Comparison of ENCODE assay signal across 8 cellular contexts in genomic region chr10:80408198-80409085, GRCh38. TPM values are rescaled to one million over a fixed set of nuclear protein-coding genes. Genes with fewer than 3 reads are reported as not detected.
DNase-seq lines count a peak whose midpoint lies in the region; ATAC-seq, FAIRE-seq and TF ChIP-seq lines count a peak whose summit lies in the region.

PRXL2A (plus strand) TSS chr10:80408551; CDS start chr10:80420468, 11,917 bp downstream.

- peaks cover 16% of the 10 kb centered on the region for H3K4me1 Mint-ChIP-seq in activated naive CD4-positive, alpha-beta T cell treated with anti-CD3 and anti-CD28 coated beads, Interleukin-2, amount 10 ng/mL, durations not matched to agents 7 days and 5 days
- peaks cover 57% of the 10 kb centered on the region for H3K4me1 Mint-ChIP-seq in osteocyte (ENCODE audit: unreplicated experiment)

- H3K4me3 Mint-ChIP-seq in activated naive CD4-positive, alpha-beta T cell treated with anti-CD3 and anti-CD28 coated beads, Interleukin-2, amount 10 ng/mL, durations not matched to agents 7 days and 5 days, result peak within 1 kb of the TSS; percentile 79
- peak within 1 kb of the TSS; percentile 78 for H3K4me3 Mint-ChIP-seq in osteocyte (ENCODE audit: unreplicated experiment)

- H3K27me3 ChIP-seq in SJCRH30 (no peaks in the 10 kb centered on the region), testis (no peaks in the 10 kb centered on the region)

- DNase-seq in D721Med (ENCODE audit: insufficient read length, low spot score), result peak; percentile 94
- peak in 66 of 76 experiments; percentile 2 to 86 (median 60) for DNase-seq in HUDEP-2 (lab: John Stamatoyannopoulos, UW; ENCODE audit: unreplicated experiment in 76 of 76)
- peak; percentile 89 to 90 for DNase-seq in SJCRH30
- DNase-seq in activated naive CD4-positive, alpha-beta T cell treated with anti-CD3 and anti-CD28 coated beads, Interleukin-2, amount 10 ng/mL, durations not matched to agents 7 days and 5 days, result peak; percentile 89
- no peak for DNase-seq in glomerular endothelial cell (ENCODE audit: extremely low read depth, low read depth, low spot score)
- DNase-seq in osteocyte (ENCODE audit: extremely low spot score, unreplicated experiment), result peak; percentile 89
- peak; percentile 95 for DNase-seq in testis

- intact Hi-C loops in testis (cut with DNase I; ENCODE audit: low total_unique reads), result no loop called here

- H3K4me1 ChIP-seq in SJCRH30, result peaks cover 49% of the 10 kb centered on the region
- H3K4me1 ChIP-seq in testis, result peaks cover 42% of the 10 kb centered on the region

- H3K27ac ChIP-seq in SJCRH30 (peak within 1 kb of the TSS; percentile 73), testis (peak within 1 kb of the TSS; percentile 95 to 97)

- no peaks in the 10 kb centered on the region for H3K9me3 Mint-ChIP-seq in activated naive CD4-positive, alpha-beta T cell treated with anti-CD3 and anti-CD28 coated beads, Interleukin-2, amount 10 ng/mL, durations not matched to agents 7 days and 5 days
- H3K9me3 Mint-ChIP-seq in osteocyte (ENCODE audit: unreplicated experiment), result no peaks in the 10 kb centered on the region

- H3K27me3 Mint-ChIP-seq in activated naive CD4-positive, alpha-beta T cell treated with anti-CD3 and anti-CD28 coated beads, Interleukin-2, amount 10 ng/mL, durations not matched to agents 7 days and 5 days, result peaks cover 31% of the 10 kb centered on the region
- peaks cover 9% of the 10 kb centered on the region for H3K27me3 Mint-ChIP-seq in osteocyte (ENCODE audit: unreplicated experiment)

- no peak within 1 kb of the TSS for H3K27ac Mint-ChIP-seq in activated naive CD4-positive, alpha-beta T cell treated with anti-CD3 and anti-CD28 coated beads, Interleukin-2, amount 10 ng/mL, durations not matched to agents 7 days and 5 days
- H3K27ac Mint-ChIP-seq in osteocyte (ENCODE audit: unreplicated experiment), result peak within 1 kb of the TSS; percentile 11

- peak; percentile 39 for TF ChIP-seq POLR2A in testis (IDR thresholded peaks at IDR 0.05)

- TF ChIP-seq CTCF in D721Med (IDR thresholded peaks at IDR 0.05; ENCODE audit: insufficient read depth, missing control alignments), result no peak
- no peak for TF ChIP-seq CTCF in osteocyte (IDR thresholded peaks at IDR 0.05)
- TF ChIP-seq CTCF in testis (IDR thresholded peaks at IDR 0.05), result peak in 1 of 3 experiments; percentile 5

- H3K36me3 ChIP-seq in SJCRH30 (no peaks in the 10 kb centered on the region), testis (ENCODE audit: low read depth, missing control alignments) (no peaks in the 10 kb centered on the region)

- H3K4me3 ChIP-seq in SJCRH30 (peak within 1 kb of the TSS; percentile 81), testis (peak within 1 kb of the TSS; percentile 74 to 83)

- FAIRE-seq in D721Med (lab: Jason Lieb, UNC), result no peak

- ATAC-seq in GM21360 (IDR thresholded peaks at IDR 0.05; ENCODE audit: unreplicated experiment), result peak; percentile 94

- CTCF ChIA-PET in activated naive CD4-positive, alpha-beta T cell treated with anti-CD3 and anti-CD28 coated beads, Interleukin-2, amount 10 ng/mL, durations not matched to agents 7 days and 5 days (lab: Charles Lee), result interaction anchor here (0.6 to 1.3 kb wide), 5 partner anchors 11 to 97 kb away, joined by 4 to 5 read pairs (median 4); no protein-coding TSS in a partner anchor

- no peaks in the 10 kb centered on the region for H3K9me3 ChIP-seq in SJCRH30 (replicated peaks)
- H3K9me3 ChIP-seq in testis, result no peaks in the 10 kb centered on the region

- H3K36me3 Mint-ChIP-seq in activated naive CD4-positive, alpha-beta T cell treated with anti-CD3 and anti-CD28 coated beads, Interleukin-2, amount 10 ng/mL, durations not matched to agents 7 days and 5 days, result no peaks in the 10 kb centered on the region
- H3K36me3 Mint-ChIP-seq in osteocyte (ENCODE audit: unreplicated experiment), result no peaks in the 10 kb centered on the region

- 0 to 1% methylated on average over 12 to 57 of the region's 94 CpGs for WGBS in testis, 2 donors

RNA-seq across cellular contexts. Expression of gene PRXL2A, which starts in this region (rescaled TPM):
- total RNA-seq in SJCRH30 (2014; rRNA removed; shearing (Covaris generic)), result 259 and 261 TPM in 2 replicates
- total RNA-seq in glomerular endothelial cell (197 and 204 TPM in 2 replicates), osteocyte (56.8 and 59.2 TPM in 2 replicates), testis (100 to 1,000 TPM; 102 to 104 TPM)
- 106 TPM for polyA plus RNA-seq in testis (ENCODE audit: insufficient read depth, low read depth, low replicate concordance)
